Comparison of ENCODE assay signal across 8 cellular contexts in genomic region chr19:7944177-7944761, GRCh38. TPM values are rescaled to one million over a fixed set of nuclear protein-coding genes. Genes with fewer than 3 reads are reported as not detected.
DNase-seq lines count a peak whose midpoint lies in the region; ATAC-seq and TF ChIP-seq lines count a peak whose summit lies in the region.

No MANE protein-coding gene starts in this region.

- no peaks in the 10 kb centered on the region for H3K27me3 Mint-ChIP-seq in CD8-positive, alpha-beta T cell (ENCODE audit: low read depth)
- no peaks in the 10 kb centered on the region for H3K27me3 Mint-ChIP-seq in IgD-negative memory B cell

- peaks cover 17% of the 10 kb centered on the region for H3K4me1 ChIP-seq in CD8-positive, alpha-beta T cell (ENCODE audit: insufficient read depth, low read length)

- peaks cover 14% of the 10 kb centered on the region for H3K36me3 Mint-ChIP-seq in CD8-positive, alpha-beta T cell
- H3K36me3 Mint-ChIP-seq in IgD-negative memory B cell = peaks cover 2% of the 10 kb centered on the region

- H3K9me3 Mint-ChIP-seq in CD8-positive, alpha-beta T cell = no peaks in the 10 kb centered on the region
- no peaks in the 10 kb centered on the region for H3K9me3 Mint-ChIP-seq in IgD-negative memory B cell

- TF ChIP-seq CTCF in CD8-positive, alpha-beta T cell (IDR thresholded peaks at IDR 0.05) = peak; percentile 88

- CTCF ChIA-PET in CD8-positive, alpha-beta T cell (lab: Charles Lee) = interaction anchor here (0.7 to 3.8 kb wide), 33 partner anchors 8 to 318 kb away, joined by 3 to 34 read pairs (median 4); partner anchors contain the start of genes ELAVL1 and SNAPC2

- peak overlapping the region; percentile 96 for H3K27ac Mint-ChIP-seq in CD8-positive, alpha-beta T cell
- H3K27ac Mint-ChIP-seq in IgD-negative memory B cell = peak overlapping the region; percentile 90 to 97 (median 91)

- no peaks in the 10 kb centered on the region for H3K27me3 ChIP-seq in CD8-positive, alpha-beta T cell (ENCODE audit: insufficient read depth, low read length)

- peaks cover 15% of the 10 kb centered on the region for H3K36me3 ChIP-seq in CD8-positive, alpha-beta T cell (ENCODE audit: insufficient read depth, low read length)

- peak overlapping the region; percentile 96 for H3K4me3 ChIP-seq in CD8-positive, alpha-beta T cell (ENCODE audit: low read depth, low read length)

- H3K4me3 Mint-ChIP-seq in CD8-positive, alpha-beta T cell = peak overlapping the region; percentile 91
- peak overlapping the region; percentile 83 to 97 (median 91) for H3K4me3 Mint-ChIP-seq in IgD-negative memory B cell

- POLR2A ChIA-PET in CD8-positive, alpha-beta T cell (lab: Charles Lee) = interaction anchor here (0.7 to 2.4 kb wide), 13 partner anchors 14 to 500 kb away, joined by 3 to 14 read pairs (median 3); partner anchors contain the start of genes ELAVL1, HNRNPM, MAP2K7 and PET100

- peaks cover 32% of the 10 kb centered on the region for H3K4me1 Mint-ChIP-seq in CD8-positive, alpha-beta T cell (ENCODE audit: low read depth)
- peaks cover 8 to 15% (median 12%) of the 10 kb centered on the region in 3 donors for H3K4me1 Mint-ChIP-seq in IgD-negative memory B cell

- ATAC-seq in CD8-positive, alpha-beta T cell = peak; percentile 38
- ATAC-seq in GM21390 (IDR thresholded peaks at IDR 0.05; ENCODE audit: unreplicated experiment) = peak; percentile 17
- ATAC-seq in esophagus mucosa = peak; percentile 39

- peak; percentile 72 to 89 (median 87) for DNase-seq in CD8-positive, alpha-beta T cell
- DNase-seq in OCI-M1 (lab: John Stamatoyannopoulos, UW) (peak; percentile 97), activated T-cell treated with anti-CD3 and anti-CD28 coated beads for 48 hours (ENCODE audit: low read depth) (peak; percentile 81), myocyte (ENCODE audit: low read depth) (peak; percentile 94)
- DNase-seq in stimulated activated CD8-positive, alpha-beta memory T cell treated with anti-CD3 and anti-CD28 coated beads, Interleukin-7, amount 100 ng/mL, for 4 hours (ENCODE audit: low read depth in 2 of 2) = peak; percentile 72 to 82

- H3K9me3 ChIP-seq in CD8-positive, alpha-beta T cell (ENCODE audit: low read length) = no peaks in the 10 kb centered on the region

- intact Hi-C loops in CD8-positive, alpha-beta T cell (cut with DNase I, micrococcal nuclease) = loop anchor here (1.0 to 5.0 kb wide), 4 partner anchors 58 to 377 kb away; partner anchors contain the start of genes NDUFA7 (in 1 of the 2), RPS28 (in 1 of the 2) and STXBP2 (in 1 of the 2)

- peak overlapping the region; percentile 97 for H3K27ac ChIP-seq in CD8-positive, alpha-beta T cell (ENCODE audit: low read depth, low read length)

RNA-seq across cellular contexts. Expression of gene TIMM44, which starts 0.8 kb away (rescaled TPM):
- 100 to 1,000 TPM in 1 of 2 experiments, 10 to 100 TPM in 1; 97.7 to 101 TPM for total RNA-seq in CD8-positive, alpha-beta T cell
- 16.1 TPM for polyA plus RNA-seq in IgD-negative memory B cell
- total RNA-seq in esophagus mucosa = 43.8 TPM
- 72.6 and 88.3 TPM in 2 replicates for total RNA-seq in myocyte
- 52.4 TPM for polyA plus RNA-seq in myocyte (2012)

RNA-seq across cellular contexts. Expression of gene CTXN1, which starts 18.3 kb away (rescaled TPM):
- not detected for total RNA-seq in CD8-positive, alpha-beta T cell
- not detected for polyA plus RNA-seq in IgD-negative memory B cell
- total RNA-seq in esophagus mucosa (not detected), myocyte (5.0 and 7.5 TPM in 2 replicates)
- polyA plus RNA-seq in myocyte (2012) = 20.0 TPM

RNA-seq across cellular contexts. Expression of gene SNAPC2, which starts 24.1 kb away (rescaled TPM):
- 10 to 100 TPM; 15.4 to 17.0 TPM for total RNA-seq in CD8-positive, alpha-beta T cell
- 19.0 TPM for polyA plus RNA-seq in IgD-negative memory B cell
- total RNA-seq in esophagus mucosa = 7.9 TPM
- total RNA-seq in myocyte = 21.5 and 27.5 TPM in 2 replicates
- 17.3 TPM for polyA plus RNA-seq in myocyte (2012)

RNA-seq across cellular contexts. Expression of gene TGFBR3L, which starts 29.6 kb away (rescaled TPM):
- total RNA-seq in CD8-positive, alpha-beta T cell = 1 to 10 TPM; 2.1 to 2.7 TPM
- not detected for polyA plus RNA-seq in IgD-negative memory B cell
- total RNA-seq in esophagus mucosa (0.72 TPM), myocyte (0.21 and 4.2 TPM in 2 replicates)
- polyA plus RNA-seq in myocyte (2012) = 0.98 TPM

RNA-seq across cellular contexts. Expression of gene MAP2K7, which starts 40.6 kb away (rescaled TPM):
- total RNA-seq in CD8-positive, alpha-beta T cell = 100 to 1,000 TPM; 127 to 135 TPM
- polyA plus RNA-seq in IgD-negative memory B cell = 2.4 TPM
- total RNA-seq in esophagus mucosa (15.4 TPM), myocyte (13.1 and 16.0 TPM in 2 replicates)
- 25.3 TPM for polyA plus RNA-seq in myocyte (2012)

Comparison
In these comparisons a context has a peak if more than half of its experiments do, and no peak if none do; other contexts are left out.
1. Peak in every context shown above with its lines: DNase-seq, ATAC-seq, H3K4me3 ChIP-seq and H3K27ac ChIP-seq.